8 cellular contexts compared by ENCODE assay signal in the genomic region with DNA sequence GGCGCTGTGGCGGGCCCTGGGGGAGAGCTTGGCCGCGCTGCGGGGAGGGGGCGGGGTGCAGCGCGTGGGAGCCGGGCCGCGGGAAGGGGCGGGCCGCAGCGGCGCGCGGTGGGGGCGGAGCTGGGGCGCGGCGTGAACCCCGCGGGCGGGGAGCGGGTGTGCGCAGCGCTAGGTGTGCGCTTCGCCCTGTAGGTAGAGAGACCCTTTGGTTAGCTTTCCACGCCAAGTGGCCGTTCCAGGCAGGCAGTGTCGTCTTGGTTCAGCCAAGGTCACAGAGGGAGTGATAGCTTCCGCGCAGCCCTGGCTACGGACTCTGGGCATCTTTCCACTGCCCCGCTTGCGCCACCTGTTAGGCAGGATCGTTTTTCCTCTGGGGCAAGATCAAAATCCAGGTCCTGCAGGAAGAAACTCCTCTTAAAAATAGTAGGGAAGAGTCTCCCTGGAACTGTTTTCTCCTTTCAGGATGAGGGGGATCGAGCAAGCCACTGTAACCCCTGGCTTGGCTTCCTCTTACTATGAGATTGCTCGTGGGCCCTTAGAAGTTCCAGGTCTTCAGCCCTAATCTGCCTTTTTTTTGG. TPM values are rescaled to one million over a fixed set of nuclear protein-coding genes. Genes with fewer than 3 reads are reported as not detected.
DNase-seq lines count a peak whose midpoint lies in the region; ATAC-seq and TF ChIP-seq lines count a peak whose summit lies in the region.

No MANE protein-coding gene starts in this region.

- H3K4me1 ChIP-seq in KMS-11 (ENCODE audit: low read depth, poor library complexity, severe bottlenecking), result peaks cover 16% of the 10 kb centered on the region
- H3K4me1 ChIP-seq in psoas muscle, result peaks cover 34% of the 10 kb centered on the region

- H3K4me1 Mint-ChIP-seq in activated CD4-positive, alpha-beta T cell treated with anti-CD3 and anti-CD28 coated beads for 36 hours, result peaks cover 34% of the 10 kb centered on the region
- peaks cover 26% of the 10 kb centered on the region for H3K4me1 Mint-ChIP-seq in activated T-helper 1 cell treated with anti-CD3 and anti-CD28 coated beads, Interleukin-12 subunit alpha, Interleukin-12 subunit beta, Interleukin-2, Interleukin-4 antibody, amounts not matched to agents 30 ng/mL and 10 ng/mL and 1 ng/mL, durations not matched to agents 14 hours and 24 hours and 36 hours (ENCODE audit: low read depth)

- H3K79me2 ChIP-seq in KMS-11 (ENCODE audit: insufficient read depth, low read depth), result peaks cover 27% of the 10 kb centered on the region

- H3K9me3 Mint-ChIP-seq in activated CD4-positive, alpha-beta T cell treated with anti-CD3 and anti-CD28 coated beads for 36 hours (ENCODE audit: low read depth), result no peaks in the 10 kb centered on the region
- no peaks in the 10 kb centered on the region for H3K9me3 Mint-ChIP-seq in activated T-helper 1 cell treated with anti-CD3 and anti-CD28 coated beads, Interleukin-12 subunit alpha, Interleukin-12 subunit beta, Interleukin-2, Interleukin-4 antibody, amounts not matched to agents 30 ng/mL and 10 ng/mL and 1 ng/mL, durations not matched to agents 14 hours and 24 hours and 36 hours

- CTCF ChIA-PET in activated CD4-positive, alpha-beta T cell treated with anti-CD3 and anti-CD28 coated beads for 36 hours (lab: Charles Lee), result interaction anchor here (0.6 to 1.5 kb wide), 12 partner anchors 8 to 282 kb away, joined by 3 to 10 read pairs (median 4); a partner anchor contains a TSS

- peak overlapping the region; percentile 71 for H3K4me2 ChIP-seq in KMS-11

- H3K27ac ChIP-seq in KMS-11, result peak overlapping the region; percentile 72
- peak overlapping the region; percentile 96 for H3K27ac ChIP-seq in psoas muscle

- peak; percentile 64 for ATAC-seq in activated CD4-positive, alpha-beta T cell treated with anti-CD3 and anti-CD28 coated beads for 36 hours
- ATAC-seq in GM21825 (IDR thresholded peaks at IDR 0.05; ENCODE audit: unreplicated experiment) (peak; percentile 41), Right ventricle myocardium inferior (peak; percentile 84), psoas muscle (peak; percentile 72 to 80 (median 78))

- H3K4me3 ChIP-seq in KMS-11 (IDR thresholded peaks at IDR 0.05; ENCODE audit: insufficient read depth, low read depth, low read length), result no peak overlapping the region
- peak overlapping the region; percentile 74 for H3K4me3 ChIP-seq in psoas muscle

- DNase-seq in activated CD4-positive, alpha-beta T cell treated with anti-CD3 and anti-CD28 coated beads for 36 hours, result no peak
- no peak for DNase-seq in activated CD4-positive, alpha-beta T cell treated with anti-CD3 and anti-CD28 coated beads for 48 hours
- no peak for DNase-seq in activated T-helper 1 cell treated with anti-CD3 and anti-CD28 coated beads, Interleukin-12 subunit alpha, Interleukin-12 subunit beta, Interleukin-2, Interleukin-4 antibody, amounts not matched to agents 30 ng/mL and 10 ng/mL and 1 ng/mL, durations not matched to agents 14 hours and 24 hours and 36 hours (ENCODE audit: low spot score)
- DNase-seq in Right ventricle myocardium inferior (ENCODE audit: missing footprints) (no peak), psoas muscle (peak; percentile 82 to 91), medulla oblongata (ENCODE audit: extremely low spot score) (no peak)

- intact Hi-C loops in activated CD4-positive, alpha-beta T cell treated with anti-CD3 and anti-CD28 coated beads for 36 hours (cut with DNase I, micrococcal nuclease), result loop anchor here (1.0 to 5.0 kb wide), 26 partner anchors 20 to 590 kb away; a partner anchor contains a TSS
- intact Hi-C loops in activated T-helper 1 cell treated with anti-CD3 and anti-CD28 coated beads, Interleukin-12 subunit alpha, Interleukin-12 subunit beta, Interleukin-2, Interleukin-4 antibody, amounts not matched to agents 30 ng/mL and 10 ng/mL and 1 ng/mL, durations not matched to agents 14 hours and 24 hours and 36 hours (cut with micrococcal nuclease), result loop anchor here (1.0 to 5.0 kb wide), 19 partner anchors 13 to 670 kb away; a partner anchor contains a TSS
- intact Hi-C loops in Right ventricle myocardium inferior (cut with DNase I), result loop anchor here (1.0 kb wide), 1 partner anchor 41 kb away; a partner anchor contains a TSS
- intact Hi-C loops in psoas muscle (cut with DNase I), result loop anchor here (1.0 to 5.0 kb wide), 2 partner anchors 40 to 41 kb away; a partner anchor contains a TSS

- H3K36me3 ChIP-seq in KMS-11 (ENCODE audit: insufficient read depth), result 0 out of 2 replicates have a peak, but pooled peaks cover 5% of the 10 kb centered on the region
- H3K36me3 ChIP-seq in psoas muscle (ENCODE audit: insufficient read depth in 1 of 2, low read depth in 1 of 2), result peaks cover 0 to 59% of the 10 kb centered on the region in 2 donors

- no peaks in the 10 kb centered on the region for H4K20me1 ChIP-seq in KMS-11 (ENCODE audit: insufficient read depth)

- peak overlapping the region; percentile 85 for H3K27ac Mint-ChIP-seq in activated CD4-positive, alpha-beta T cell treated with anti-CD3 and anti-CD28 coated beads for 36 hours
- H3K27ac Mint-ChIP-seq in activated T-helper 1 cell treated with anti-CD3 and anti-CD28 coated beads, Interleukin-12 subunit alpha, Interleukin-12 subunit beta, Interleukin-2, Interleukin-4 antibody, amounts not matched to agents 30 ng/mL and 10 ng/mL and 1 ng/mL, durations not matched to agents 14 hours and 24 hours and 36 hours, result peak overlapping the region; percentile 99

- H3K27me3 ChIP-seq in KMS-11 (ENCODE audit: insufficient read depth, low read depth) (no peaks in the 10 kb centered on the region), psoas muscle (ENCODE audit: insufficient read depth in 3 of 3, low read length in 2 of 3) (no peaks in the 10 kb centered on the region)

- TF ChIP-seq CTCF in KMS-11 (conservative IDR thresholded peaks at IDR 0.05; ENCODE audit: low read depth, low read length) (no peak), psoas muscle (IDR thresholded peaks at IDR 0.05) (no peak)

- peak overlapping the region; percentile 58; the same call in 1 of the 2 replicates for H2AFZ ChIP-seq in KMS-11 (ENCODE audit: low read depth)

- 0% methylated on average over 21 to 40 of the region's 40 CpGs for WGBS in psoas muscle, 3 donors

- H3K27me3 Mint-ChIP-seq in activated CD4-positive, alpha-beta T cell treated with anti-CD3 and anti-CD28 coated beads for 36 hours, result no peaks in the 10 kb centered on the region
- H3K27me3 Mint-ChIP-seq in activated T-helper 1 cell treated with anti-CD3 and anti-CD28 coated beads, Interleukin-12 subunit alpha, Interleukin-12 subunit beta, Interleukin-2, Interleukin-4 antibody, amounts not matched to agents 30 ng/mL and 10 ng/mL and 1 ng/mL, durations not matched to agents 14 hours and 24 hours and 36 hours (ENCODE audit: insufficient read depth), result no peaks in the 10 kb centered on the region

- POLR2A ChIA-PET in activated CD4-positive, alpha-beta T cell treated with anti-CD3 and anti-CD28 coated beads for 36 hours (lab: Charles Lee), result interaction anchor here (0.6 to 1.5 kb wide), 7 partner anchors 10 to 310 kb away, joined by 3 to 6 read pairs (median 4); a partner anchor contains a TSS

- peaks cover 53% of the 10 kb centered on the region for H3K36me3 Mint-ChIP-seq in activated CD4-positive, alpha-beta T cell treated with anti-CD3 and anti-CD28 coated beads for 36 hours (ENCODE audit: low read depth)
- peaks cover 42% of the 10 kb centered on the region for H3K36me3 Mint-ChIP-seq in activated T-helper 1 cell treated with anti-CD3 and anti-CD28 coated beads, Interleukin-12 subunit alpha, Interleukin-12 subunit beta, Interleukin-2, Interleukin-4 antibody, amounts not matched to agents 30 ng/mL and 10 ng/mL and 1 ng/mL, durations not matched to agents 14 hours and 24 hours and 36 hours (ENCODE audit: low read depth)

- peak overlapping the region; percentile 63 for H3K9ac ChIP-seq in KMS-11

- peak overlapping the region; percentile 100 for H3K4me3 Mint-ChIP-seq in activated CD4-positive, alpha-beta T cell treated with anti-CD3 and anti-CD28 coated beads for 36 hours
- H3K4me3 Mint-ChIP-seq in activated T-helper 1 cell treated with anti-CD3 and anti-CD28 coated beads, Interleukin-12 subunit alpha, Interleukin-12 subunit beta, Interleukin-2, Interleukin-4 antibody, amounts not matched to agents 30 ng/mL and 10 ng/mL and 1 ng/mL, durations not matched to agents 14 hours and 24 hours and 36 hours, result peak overlapping the region; percentile 99

- no peaks in the 10 kb centered on the region for H3K9me3 ChIP-seq in psoas muscle

RNA-seq across cellular contexts. Expression of a gene that starts 0.4 kb away (rescaled TPM):
- total RNA-seq in activated CD4-positive, alpha-beta T cell treated with anti-CD3 and anti-CD28 coated beads for 36 hours, result 100 to 1,000 TPM; 233 to 293 TPM
- total RNA-seq in activated T-helper 1 cell treated with anti-CD3 and anti-CD28 coated beads, Interleukin-12 subunit alpha, Interleukin-12 subunit beta, Interleukin-2, Interleukin-4 antibody, amounts not matched to agents 30 ng/mL and 10 ng/mL and 1 ng/mL, durations not matched to agents 14 hours and 24 hours and 36 hours, result 282 and 284 TPM in 2 replicates
- 248 TPM for total RNA-seq in Right ventricle myocardium inferior
- 100 to 1,000 TPM; 298 to 384 (median 336) TPM for total RNA-seq in psoas muscle
- polyA plus RNA-seq in psoas muscle, result 100 to 1,000 TPM; 251 to 355 (median 314) TPM

RNA-seq across cellular contexts. Expression of a gene that starts 0.8 kb away (rescaled TPM):
- 10 to 100 TPM; 45.1 to 52.2 TPM for total RNA-seq in activated CD4-positive, alpha-beta T cell treated with anti-CD3 and anti-CD28 coated beads for 36 hours
- total RNA-seq in activated T-helper 1 cell treated with anti-CD3 and anti-CD28 coated beads, Interleukin-12 subunit alpha, Interleukin-12 subunit beta, Interleukin-2, Interleukin-4 antibody, amounts not matched to agents 30 ng/mL and 10 ng/mL and 1 ng/mL, durations not matched to agents 14 hours and 24 hours and 36 hours, result 69.0 and 70.7 TPM in 2 replicates
- total RNA-seq in Right ventricle myocardium inferior, result 18.0 TPM
- 10 to 100 TPM; 24.8 to 44.5 (median 31.6) TPM for total RNA-seq in psoas muscle
- polyA plus RNA-seq in psoas muscle, result 10 to 100 TPM; 29.4 to 63.1 (median 54.2) TPM

RNA-seq across cellular contexts. Expression of a gene that starts 9.1 kb away (rescaled TPM):
- total RNA-seq in activated CD4-positive, alpha-beta T cell treated with anti-CD3 and anti-CD28 coated beads for 36 hours, result not detected
- 1.7 and 2.0 TPM in 2 replicates for total RNA-seq in activated T-helper 1 cell treated with anti-CD3 and anti-CD28 coated beads, Interleukin-12 subunit alpha, Interleukin-12 subunit beta, Interleukin-2, Interleukin-4 antibody, amounts not matched to agents 30 ng/mL and 10 ng/mL and 1 ng/mL, durations not matched to agents 14 hours and 24 hours and 36 hours
- total RNA-seq in Right ventricle myocardium inferior (not detected), psoas muscle (under 1 TPM in 3 of 4 donors, not detected in 1; 0.40 to 0.93 (median 0.47) TPM)
- 10 to 100 TPM in 1 of 3 donors, under 1 TPM in 1, not detected in 1; 0.13 to 18.7 TPM for polyA plus RNA-seq in psoas muscle

RNA-seq across cellular contexts. Expression of a gene that starts 23.5 kb away (rescaled TPM):
- total RNA-seq in activated CD4-positive, alpha-beta T cell treated with anti-CD3 and anti-CD28 coated beads for 36 hours, result not detected
- 0.18 and 0.76 TPM in 2 replicates for total RNA-seq in activated T-helper 1 cell treated with anti-CD3 and anti-CD28 coated beads, Interleukin-12 subunit alpha, Interleukin-12 subunit beta, Interleukin-2, Interleukin-4 antibody, amounts not matched to agents 30 ng/mL and 10 ng/mL and 1 ng/mL, durations not matched to agents 14 hours and 24 hours and 36 hours
- total RNA-seq in Right ventricle myocardium inferior (not detected), psoas muscle (not detected)
- polyA plus RNA-seq in psoas muscle, result under 1 TPM in 2 of 3 donors, not detected in 1; 0.01 to 0.55 TPM

RNA-seq across cellular contexts. Expression of a gene that starts 41.2 kb away (rescaled TPM):
- total RNA-seq in activated CD4-positive, alpha-beta T cell treated with anti-CD3 and anti-CD28 coated beads for 36 hours, result 10 to 100 TPM; 54.7 to 84.5 TPM
- total RNA-seq in activated T-helper 1 cell treated with anti-CD3 and anti-CD28 coated beads, Interleukin-12 subunit alpha, Interleukin-12 subunit beta, Interleukin-2, Interleukin-4 antibody, amounts not matched to agents 30 ng/mL and 10 ng/mL and 1 ng/mL, durations not matched to agents 14 hours and 24 hours and 36 hours, result 110 TPM in 2 replicates
- total RNA-seq in Right ventricle myocardium inferior, result 29.9 TPM
- total RNA-seq in psoas muscle, result 10 to 100 TPM; 36.3 to 55.4 (median 49.3) TPM
- polyA plus RNA-seq in psoas muscle, result 10 to 100 TPM; 40.3 to 58.7 (median 44.7) TPM

Comparison
In these comparisons a context has a peak if more than half of its experiments do, and no peak if none do; other contexts are left out.
1. DNase-seq: peak in psoas muscle (2 of 2); none in activated CD4-positive, alpha-beta T cell treated with anti-CD3 and anti-CD28 coated beads for 36 hours (single experiment), activated CD4-positive, alpha-beta T cell treated with anti-CD3 and anti-CD28 coated beads for 48 hours (single experiment), activated T-helper 1 cell treated with anti-CD3 and anti-CD28 coated beads, Interleukin-12 subunit alpha, Interleukin-12 subunit beta, Interleukin-2, Interleukin-4 antibody, amounts not matched to agents 30 ng/mL and 10 ng/mL and 1 ng/mL, durations not matched to agents 14 hours and 24 hours and 36 hours (single experiment), Right ventricle myocardium inferior (single experiment) and medulla oblongata (single experiment).
2. Peak in every context shown above with its lines, with median percentiles within 50 percentile points of each other: ATAC-seq.